14 cellular contexts compared by ENCODE assay signal in the genomic region with DNA sequence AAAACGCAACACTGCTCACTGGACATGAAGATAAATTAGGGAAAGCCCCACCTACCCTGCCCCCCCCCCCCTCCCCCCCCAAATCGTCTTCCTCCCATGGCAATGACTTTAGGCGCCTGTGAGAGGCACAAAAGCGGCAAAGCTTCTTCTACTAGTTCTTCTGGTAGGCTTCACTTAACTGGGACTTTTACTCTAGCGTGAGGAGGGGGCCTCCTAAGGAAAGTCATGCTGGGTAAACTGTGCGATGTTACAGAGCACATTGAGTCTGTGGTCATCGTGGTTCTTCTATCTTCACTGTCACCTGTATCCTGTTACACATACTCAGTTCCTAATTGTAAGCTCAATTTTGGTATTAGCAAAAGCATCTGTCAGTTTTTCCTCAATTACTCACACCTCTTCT. TPM values are rescaled to one million over a fixed set of nuclear protein-coding genes. Genes with fewer than 3 reads are reported as not detected.
A peak's percentile ranks its signal among the peaks of the same experiment; 100 is the strongest.
DNase-seq lines count a peak whose midpoint lies in the region; ATAC-seq lines count a peak whose summit lies in the region.
"Had no signal": no experiment of that assay in that cellular context is flagged by ENCODE, and none has a peak within 500 bp of the region (broad histone marks: within the 10 kb centered on the region; RNA-seq: fewer than 3 reads in every experiment).

No MANE protein-coding gene starts in this region.

- peaks cover 35% of the 10 kb centered on the region for H3K36me3 Mint-ChIP-seq in activated naive CD4-positive, alpha-beta T cell treated with anti-CD3 and anti-CD28 coated beads for 36 hours (ENCODE audit: low read depth)
- H3K36me3 Mint-ChIP-seq in activated naive CD8-positive, alpha-beta T cell treated with anti-CD3 and anti-CD28 coated beads for 36 hours: peaks cover 40% of the 10 kb centered on the region

- H3K4me3 ChIP-seq in Jurkat, Clone E6-1 (ENCODE audit: low read length): no peak overlapping the region; the same call in 1 of the 2 replicates

- DNase-seq in activated naive CD4-positive, alpha-beta T cell treated with anti-CD3 and anti-CD28 coated beads for 36 hours: no peak
- no peak for DNase-seq in activated naive CD4-positive, alpha-beta T cell (lab: John Stamatoyannopoulos, UW)
- peak; percentile 95 for DNase-seq in Jurkat, Clone E6-1 (ENCODE audit: low read depth, low spot score)
- DNase-seq in activated naive CD8-positive, alpha-beta T cell treated with anti-CD3 and anti-CD28 coated beads for 36 hours: no peak
- DNase-seq in pulmonary artery endothelial cell (ENCODE audit: low read depth, low spot score): peak; percentile 45
- no peak for DNase-seq in NCI-H1105 (lab: John Stamatoyannopoulos, UW)
- no peak for DNase-seq in left lobe of liver (ENCODE audit: low spot score)
- DNase-seq: brain microvascular endothelial cell, HCEC 1CT, mesenchymal stem cell, NCI-H446 treated with DMSO at 0.1 percent for 48 hours, occipital lobe, WERI-Rb-1 had no signal

- no peaks in the 10 kb centered on the region for H3K9me3 Mint-ChIP-seq in activated naive CD4-positive, alpha-beta T cell treated with anti-CD3 and anti-CD28 coated beads for 36 hours
- H3K9me3 Mint-ChIP-seq in activated naive CD8-positive, alpha-beta T cell treated with anti-CD3 and anti-CD28 coated beads for 36 hours: no peaks in the 10 kb centered on the region

- CTCF ChIA-PET in activated naive CD4-positive, alpha-beta T cell treated with anti-CD3 and anti-CD28 coated beads for 36 hours (lab: Charles Lee): interaction anchor here (0.5 to 1.9 kb wide), 5 partner anchors 8 to 199 kb away, joined by 3 to 10 read pairs (median 4); no protein-coding TSS in a partner anchor

- intact Hi-C loops in activated naive CD4-positive, alpha-beta T cell treated with anti-CD3 and anti-CD28 coated beads for 36 hours (cut with micrococcal nuclease): no loop called here

- no peak overlapping the region for H3K4me3 Mint-ChIP-seq in activated naive CD4-positive, alpha-beta T cell treated with anti-CD3 and anti-CD28 coated beads for 36 hours
- no peak overlapping the region for H3K4me3 Mint-ChIP-seq in activated naive CD8-positive, alpha-beta T cell treated with anti-CD3 and anti-CD28 coated beads for 36 hours

- peak overlapping the region; percentile 65 for H3K27ac Mint-ChIP-seq in activated naive CD4-positive, alpha-beta T cell treated with anti-CD3 and anti-CD28 coated beads for 36 hours
- peak overlapping the region; percentile 55 for H3K27ac Mint-ChIP-seq in activated naive CD8-positive, alpha-beta T cell treated with anti-CD3 and anti-CD28 coated beads for 36 hours

- peaks cover 28% of the 10 kb centered on the region for H3K4me1 Mint-ChIP-seq in activated naive CD4-positive, alpha-beta T cell treated with anti-CD3 and anti-CD28 coated beads for 36 hours (ENCODE audit: low read depth)
- peaks cover 21% of the 10 kb centered on the region for H3K4me1 Mint-ChIP-seq in activated naive CD8-positive, alpha-beta T cell treated with anti-CD3 and anti-CD28 coated beads for 36 hours

- H3K27me3 Mint-ChIP-seq in activated naive CD4-positive, alpha-beta T cell treated with anti-CD3 and anti-CD28 coated beads for 36 hours (ENCODE audit: low read depth): no peaks in the 10 kb centered on the region
- no peaks in the 10 kb centered on the region for H3K27me3 Mint-ChIP-seq in activated naive CD8-positive, alpha-beta T cell treated with anti-CD3 and anti-CD28 coated beads for 36 hours

- ATAC-seq in left lobe of liver (no peak), GM18517 (IDR thresholded peaks at IDR 0.05; ENCODE audit: unreplicated experiment) (no peak)

RNA-seq across cellular contexts. Expression of a gene that starts 25.1 kb away (rescaled TPM):
- 100 to 1,000 TPM; 106 to 115 TPM for total RNA-seq in activated naive CD4-positive, alpha-beta T cell treated with anti-CD3 and anti-CD28 coated beads for 36 hours
- polyA plus RNA-seq in Jurkat, Clone E6-1 (2012; ENCODE audit: insufficient read depth, insufficient read length): 188 TPM
- 100 to 1,000 TPM in 1 of 2 experiments, 10 to 100 TPM in 1; 96.7 to 102 TPM for total RNA-seq in activated naive CD8-positive, alpha-beta T cell treated with anti-CD3 and anti-CD28 coated beads for 36 hours
- total RNA-seq in pulmonary artery endothelial cell (78.8 and 159 TPM in 2 replicates), left lobe of liver (72.4 TPM)

RNA-seq across cellular contexts. Expression of a gene that starts 31.2 kb away (rescaled TPM):
- total RNA-seq in activated naive CD4-positive, alpha-beta T cell treated with anti-CD3 and anti-CD28 coated beads for 36 hours: 10 to 100 TPM; 95.3 to 96.9 TPM
- 87.8 TPM for polyA plus RNA-seq in Jurkat, Clone E6-1 (2012; ENCODE audit: insufficient read depth, insufficient read length)
- 100 to 1,000 TPM; 155 to 157 TPM for total RNA-seq in activated naive CD8-positive, alpha-beta T cell treated with anti-CD3 and anti-CD28 coated beads for 36 hours
- 109 and 140 TPM in 2 replicates for total RNA-seq in pulmonary artery endothelial cell
- 44.8 TPM for total RNA-seq in left lobe of liver

Comparison
In these comparisons a context has a peak if more than half of its experiments do, and no peak if none do; other contexts are left out.
1. DNase-seq: peak in Jurkat, Clone E6-1 (single experiment) and pulmonary artery endothelial cell (single experiment); none in activated naive CD4-positive, alpha-beta T cell treated with anti-CD3 and anti-CD28 coated beads for 36 hours (single experiment), activated naive CD4-positive, alpha-beta T cell (0 of 4), activated naive CD8-positive, alpha-beta T cell treated with anti-CD3 and anti-CD28 coated beads for 36 hours (single experiment), NCI-H1105 (single experiment) and left lobe of liver (single experiment).